ENCODE assay signal across 14 cellular contexts in the genomic region with DNA sequence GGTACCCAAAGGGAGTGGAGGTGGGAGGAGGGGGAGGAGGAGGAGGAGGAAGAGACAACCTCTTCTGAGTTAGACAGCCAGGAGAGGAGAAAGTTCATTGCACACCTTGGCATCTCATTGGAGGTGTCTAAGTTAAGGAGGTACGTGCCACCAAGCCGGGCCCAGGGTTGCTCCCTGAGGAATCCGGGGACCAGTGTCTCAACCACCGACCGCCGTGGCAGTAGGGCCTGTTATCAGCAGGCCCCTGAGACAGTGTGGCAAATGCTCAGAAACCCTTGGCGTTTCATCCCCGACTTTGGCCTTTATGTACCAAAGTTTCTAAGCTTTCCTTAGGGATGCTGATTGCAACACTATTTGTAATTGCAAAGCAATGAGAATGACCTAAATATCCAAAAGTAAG.
DNase-seq lines count a peak whose midpoint lies in the region; TF ChIP-seq lines count a peak whose summit lies in the region.
"Had no signal": no experiment of that assay in that cellular context is flagged by ENCODE, and none has a peak within 500 bp of the region (broad histone marks: within the 10 kb centered on the region; RNA-seq: fewer than 3 reads in every experiment).

No MANE protein-coding gene starts in this region.

- H3K27ac Mint-ChIP-seq in nephron progenitor cell, result peak overlapping the region; percentile 52
- H3K27ac Mint-ChIP-seq: CD8-positive, alpha-beta T cell had no signal

- H3K4me3 Mint-ChIP-seq in nephron progenitor cell, result no peak overlapping the region
- H3K4me3 Mint-ChIP-seq: CD8-positive, alpha-beta T cell had no signal

- H3K36me3 ChIP-seq in ACC112 (ENCODE audit: insufficient read depth, low read length), result peaks cover 5% of the 10 kb centered on the region; the same call in 1 of the 2 replicates
- H3K36me3 ChIP-seq in adipocyte (ENCODE audit: control insufficient read depth, insufficient read depth, low read length, severe bottlenecking), result peaks cover 25% of the 10 kb centered on the region
- peaks cover 0 to 2% of the 10 kb centered on the region in 2 donors for H3K36me3 ChIP-seq in stomach smooth muscle (ENCODE audit: control insufficient read depth in 2 of 2, insufficient read depth in 2 of 2, low read length in 2 of 2)
- H3K36me3 ChIP-seq in mesenchymal stem cell (ENCODE audit: control insufficient read depth in 1 of 2, insufficient read depth in 2 of 2, low read depth in 1 of 2, low read length in 2 of 2), result no peaks in the 10 kb centered on the region

- H3K4me1 ChIP-seq in ACC112 (ENCODE audit: control insufficient read depth, insufficient read depth, low read length, unreplicated experiment), result peaks cover 53% of the 10 kb centered on the region
- H3K4me1 ChIP-seq in adipocyte (ENCODE audit: control insufficient read depth, insufficient read depth, low read length), result peaks cover 68% of the 10 kb centered on the region
- H3K4me1 ChIP-seq in stomach smooth muscle (ENCODE audit: control insufficient read depth, insufficient read depth, low read length), result peaks cover 58% of the 10 kb centered on the region
- peaks cover 1% of the 10 kb centered on the region for H3K4me1 ChIP-seq in mesenchymal stem cell (ENCODE audit: control insufficient read depth, insufficient read depth, low read depth, low read length)

- no peak overlapping the region for H2AK5ac ChIP-seq in mesenchymal stem cell (ENCODE audit: low read length, severe bottlenecking)

- H2BK120ac ChIP-seq in mesenchymal stem cell (ENCODE audit: low read depth, low read length), result no peak overlapping the region

- peak overlapping the region; percentile 73 for H3K9ac ChIP-seq in adipocyte (ENCODE audit: low read length)
- H3K9ac ChIP-seq in stomach smooth muscle (ENCODE audit: low read length in 2 of 2), result no peak overlapping the region
- H3K9ac ChIP-seq in mesenchymal stem cell (ENCODE audit: low read length), result no peak overlapping the region

- DNase-seq in adipocyte (ENCODE audit: low read depth) (peak; percentile 30), nephron progenitor cell (no peak), NCI-H1092 (lab: John Stamatoyannopoulos, UW) (no peak), mesenchymal stem cell (no peak), MV-4-11 (lab: John Stamatoyannopoulos, UW) (no peak)
- DNase-seq: CD8-positive, alpha-beta T cell; GOT3; NCI-H345; NCI-H526 treated with DMSO at 0.1 percent for 48 hours; OCI-M1; RPMI8226 had no signal

- H3K4me3 ChIP-seq in ACC112 (ENCODE audit: low read depth, low read length) (no peak overlapping the region), adipocyte (ENCODE audit: low read length) (no peak overlapping the region), stomach smooth muscle (ENCODE audit: low read length in 2 of 2) (peak overlapping the region in 1 of 2 donors; percentile 9), mesenchymal stem cell (ENCODE audit: insufficient read depth in 1 of 2, low read depth in 1 of 2, low read length in 2 of 2) (no peak overlapping the region)

- no peak overlapping the region for H2BK15ac ChIP-seq in mesenchymal stem cell (ENCODE audit: low read depth, poor library complexity, severe bottlenecking)

- H3K23ac ChIP-seq in mesenchymal stem cell (ENCODE audit: low read length in 2 of 2), result no peak overlapping the region

- no peaks in the 10 kb centered on the region for H3K79me1 ChIP-seq in mesenchymal stem cell (replicated peaks; ENCODE audit: low read length, poor library complexity, severe bottlenecking)

- no peak overlapping the region for H3K14ac ChIP-seq in mesenchymal stem cell (ENCODE audit: low read length in 2 of 2)

- H3K27ac ChIP-seq in ACC112 (ENCODE audit: low read depth, low read length) (0 out of 2 replicates have a peak overlapping the region, but pooled peaks have one; percentile 25), stomach smooth muscle (ENCODE audit: low read length) (peak overlapping the region; percentile 100), mesenchymal stem cell (ENCODE audit: low read length, poor library complexity, severe bottlenecking) (no peak overlapping the region)
- H3K27ac ChIP-seq: HL-60 had no signal

- H3K9me3 ChIP-seq in adipocyte (ENCODE audit: control insufficient read depth, low read length) (no peaks in the 10 kb centered on the region), stomach smooth muscle (ENCODE audit: control insufficient read depth in 2 of 2, low read length in 2 of 2) (no peaks in the 10 kb centered on the region), mesenchymal stem cell (ENCODE audit: control insufficient read depth, low read length) (no peaks in the 10 kb centered on the region)

- no peaks in the 10 kb centered on the region for H3K36me3 Mint-ChIP-seq in nephron progenitor cell (ENCODE audit: low read depth)
- H3K36me3 Mint-ChIP-seq: CD8-positive, alpha-beta T cell had no signal

- H3K4me2 ChIP-seq in mesenchymal stem cell (ENCODE audit: low read length, poor library complexity, severe bottlenecking), result no peak overlapping the region

- H4K91ac ChIP-seq in mesenchymal stem cell (ENCODE audit: low read length), result no peak overlapping the region

- no peak overlapping the region for H3K18ac ChIP-seq in mesenchymal stem cell (ENCODE audit: low read depth in 1 of 2, low read length in 2 of 2)

- no peaks in the 10 kb centered on the region for H3K27me3 Mint-ChIP-seq in nephron progenitor cell (ENCODE audit: low read depth, poor library complexity)

- no peak overlapping the region for H3K4ac ChIP-seq in mesenchymal stem cell (ENCODE audit: low read depth in 1 of 2, low read length in 2 of 2)

- no peak overlapping the region for H4K8ac ChIP-seq in mesenchymal stem cell (ENCODE audit: low read length)

- no peaks in the 10 kb centered on the region for H3K9me3 Mint-ChIP-seq in nephron progenitor cell
- H3K9me3 Mint-ChIP-seq: CD8-positive, alpha-beta T cell had no signal

- H2BK12ac ChIP-seq in mesenchymal stem cell (ENCODE audit: low read length in 2 of 2), result no peak overlapping the region

- 96% methylated on average over 8 of the region's 8 CpGs for WGBS in mesenchymal stem cell

- peaks cover 71% of the 10 kb centered on the region for H3K4me1 Mint-ChIP-seq in nephron progenitor cell

- no peaks in the 10 kb centered on the region for H3K27me3 ChIP-seq in ACC112 (ENCODE audit: insufficient read depth, low read length)
- H3K27me3 ChIP-seq in adipocyte (replicated peaks; ENCODE audit: control insufficient read depth, insufficient read depth, low read length), result no peaks in the 10 kb centered on the region
- no peaks in the 10 kb centered on the region for H3K27me3 ChIP-seq in stomach smooth muscle (ENCODE audit: control insufficient read depth in 1 of 2, insufficient read depth in 2 of 2, low read length in 2 of 2)
- peaks cover 4 to 20% of the 10 kb centered on the region in 2 experiments for H3K27me3 ChIP-seq in mesenchymal stem cell (ENCODE audit: control insufficient read depth in 1 of 2, insufficient read depth in 1 of 2, low read length in 2 of 2)

- H3K79me2 ChIP-seq in ACC112 (ENCODE audit: control insufficient read depth, insufficient read depth, low read length, unreplicated experiment), result peaks cover 14% of the 10 kb centered on the region

- no peak for TF ChIP-seq CTCF in nephron progenitor cell (IDR thresholded peaks at IDR 0.05)

- no peak overlapping the region for H2BK5ac ChIP-seq in mesenchymal stem cell (ENCODE audit: low read depth, low read length, poor library complexity, severe bottlenecking)

- H2AFZ ChIP-seq in ACC112 (ENCODE audit: low read length, unreplicated experiment) (no peak overlapping the region), mesenchymal stem cell (ENCODE audit: low read depth, low read length) (no peak overlapping the region)
